ENCODE assay signal across 3 cellular contexts in genomic region chr7:151903249-151904032, GRCh38.
TF ChIP-seq lines count a peak whose summit lies in the region.

No MANE protein-coding gene starts in this region.

TF ChIP-seq in SK-N-SH, 30 proteins besides CTCF, POLR2A, EP300 and RAD21 (continues in another document):
- no peak for TF ChIP-seq TCF12 (IDR thresholded peaks at IDR 0.05)
- no peak for TF ChIP-seq NRF1 (IDR thresholded peaks at IDR 0.05; ENCODE audit: low read depth, low read length)
- no peak for TF ChIP-seq YY1 (IDR thresholded peaks at IDR 0.05; ENCODE audit: low read depth)
- no peak for TF ChIP-seq SIN3A (IDR thresholded peaks at IDR 0.05; ENCODE audit: borderline replicate concordance, low read depth, low read length)
- TF ChIP-seq JUND (IDR thresholded peaks at IDR 0.05), result no peak
- TF ChIP-seq GATA2 (CRISPR knock-in tag; IDR thresholded peaks at IDR 0.05), result no peak
- TF ChIP-seq CHD2 (IDR thresholded peaks at IDR 0.05; ENCODE audit: low read length, partially characterized antibody), result no peak
- TF ChIP-seq RCOR1 (IDR thresholded peaks at IDR 0.05; ENCODE audit: low read length), result no peak
- TF ChIP-seq TEAD4 (IDR thresholded peaks at IDR 0.05; ENCODE audit: borderline replicate concordance, insufficient read depth), result no peak
- TF ChIP-seq USF2 (IDR thresholded peaks at IDR 0.05; ENCODE audit: borderline replicate concordance, low read depth, low read length), result no peak
- TF ChIP-seq ELF1 (IDR thresholded peaks at IDR 0.05), result no peak
- no peak for TF ChIP-seq POLR2AphosphoS5 (IDR thresholded peaks at IDR 0.05; ENCODE audit: low read depth, low read length)
- TF ChIP-seq FOXM1 (IDR thresholded peaks at IDR 0.05; ENCODE audit: low read depth), result no peak
- no peak for TF ChIP-seq MAX (IDR thresholded peaks at IDR 0.05; ENCODE audit: low read depth)
- no peak for TF ChIP-seq REST (IDR thresholded peaks at IDR 0.05; ENCODE audit: low read depth, low read length)
- TF ChIP-seq USF1 (IDR thresholded peaks at IDR 0.05; ENCODE audit: borderline replicate concordance, low read depth), result no peak
- no peak for TF ChIP-seq EZH2phosphoT487 (IDR thresholded peaks at IDR 0.05; ENCODE audit: borderline replicate concordance, low read depth)

TF ChIP-seq in SK-N-SH treated with all-trans-retinoic acid at 6 μM for 48 hours, 23 proteins besides CTCF, POLR2A, EP300 and RAD21:
- TF ChIP-seq ZNF70 (CRISPR knock-in tag; IDR thresholded peaks at IDR 0.05), result no peak
- no peak for TF ChIP-seq CSRNP3 (CRISPR knock-in tag; IDR thresholded peaks at IDR 0.05)
- TF ChIP-seq POU6F1 (CRISPR knock-in tag; IDR thresholded peaks at IDR 0.05; ENCODE audit: borderline replicate concordance, low read depth), result no peak
- TF ChIP-seq ZC3H10 (CRISPR knock-in tag; IDR thresholded peaks at IDR 0.05), result no peak
- no peak for TF ChIP-seq ARNTL (CRISPR knock-in tag; IDR thresholded peaks at IDR 0.05; ENCODE audit: borderline replicate concordance, low read depth)
- no peak for TF ChIP-seq ZFP30 (CRISPR knock-in tag; IDR thresholded peaks at IDR 0.05)

TF ChIP-seq in K562, 482 proteins besides CTCF, POLR2A, EP300 and RAD21:
- TF ChIP-seq U2AF2 (optimal IDR thresholded peaks at IDR 0.05; ENCODE audit: low read depth, low read length) (no peak), ARID3A (IDR thresholded peaks at IDR 0.05; ENCODE audit: borderline replicate concordance, low read depth, low read length) (no peak), HNRNPLL (IDR thresholded peaks at IDR 0.05; ENCODE audit: low read depth, low read length, poor library complexity, severe bottlenecking) (no peak), ZNF175 (CRISPR knock-in tag; IDR thresholded peaks at IDR 0.05; ENCODE audit: low read depth) (no peak), ZBTB7A (IDR thresholded peaks at IDR 0.05; ENCODE audit: borderline replicate concordance, control insufficient read depth, low read depth, low read length) (no peak), MAFG (tag; conservative IDR thresholded peaks at IDR 0.05) (no peak), USF1 (CRISPR knock-in tag; IDR thresholded peaks at IDR 0.05) (no peak), ZNF124 (CRISPR knock-in tag; IDR thresholded peaks at IDR 0.05) (no peak)
